In genomic region chr7:45084901-45085618, GRCh38 we compare ENCODE assay signal across 21 cellular contexts.
"Had no signal": no experiment of that assay in that cellular context is flagged by ENCODE, and none has a peak within 500 bp of the region (broad histone marks: within the 10 kb centered on the region; RNA-seq: fewer than 3 reads in every experiment).

No MANE protein-coding gene starts in this region.

- H3K36me3 ChIP-seq: heart left ventricle, left lung, ovary, right atrium auricular region, suprapubic skin had no signal

- H3K9me3 ChIP-seq: ascending aorta, heart left ventricle, left lung, ovary, psoas muscle, right atrium auricular region, suprapubic skin had no signal

- ATAC-seq: activated CD8-positive, alpha-beta T cell treated with anti-CD3 and anti-CD28 coated beads, Interleukin-2, amount 10 ng/mL, durations not matched to agents 7 days and 5 days; activated naive CD4-positive, alpha-beta T cell treated with anti-CD3 and anti-CD28 coated beads, Interleukin-2, amount 50 U/mL, for 72 hours; heart left ventricle; left lung; natural killer cell; psoas muscle; stimulated activated effector memory CD8-positive, alpha-beta T cell treated with anti-CD3 and anti-CD28 coated beads, Interleukin-12 subunit alpha, Interleukin-12 subunit beta, amount 100 ng/mL, for 72 hours; T-cell had no signal

- DNase-seq: activated CD4-positive, alpha-beta T cell treated with anti-CD3 and anti-CD28 coated beads for 1 hour; activated CD4-positive, alpha-beta T cell treated with anti-CD3 and anti-CD28 coated beads, Interleukin-2, amount 50 U/mL, for 1 hour; activated CD8-positive, alpha-beta T cell treated with anti-CD3 and anti-CD28 coated beads, Interleukin-2, amount 10 ng/mL, durations not matched to agents 7 days and 5 days; cortex of kidney; left lung; midbrain; natural killer cell; stimulated activated CD4-positive, alpha-beta T cell treated with anti-CD3 and anti-CD28 coated beads, Interleukin-2, amount 100 ng/mL, for 24 hours; stimulated activated naive CD8-positive, alpha-beta T cell treated with anti-CD3 and anti-CD28 coated beads, Interleukin-15, amount 100 ng/mL, for 72 hours; T-cell; trophoblast cell had no signal

- H3K4me1 ChIP-seq: psoas muscle had no signal

- H3K4me3 ChIP-seq: ascending aorta, heart left ventricle, left lung, lung, ovary, psoas muscle, right atrium auricular region, suprapubic skin had no signal

- H3K27me3 ChIP-seq: ascending aorta, ovary, right atrium auricular region had no signal

- H3K27ac ChIP-seq: ascending aorta, epithelial cell of prostate, heart left ventricle, left lung, ovary, psoas muscle, right atrium auricular region, suprapubic skin had no signal
